34 cellular contexts compared by ENCODE assay signal in the genomic region with DNA sequence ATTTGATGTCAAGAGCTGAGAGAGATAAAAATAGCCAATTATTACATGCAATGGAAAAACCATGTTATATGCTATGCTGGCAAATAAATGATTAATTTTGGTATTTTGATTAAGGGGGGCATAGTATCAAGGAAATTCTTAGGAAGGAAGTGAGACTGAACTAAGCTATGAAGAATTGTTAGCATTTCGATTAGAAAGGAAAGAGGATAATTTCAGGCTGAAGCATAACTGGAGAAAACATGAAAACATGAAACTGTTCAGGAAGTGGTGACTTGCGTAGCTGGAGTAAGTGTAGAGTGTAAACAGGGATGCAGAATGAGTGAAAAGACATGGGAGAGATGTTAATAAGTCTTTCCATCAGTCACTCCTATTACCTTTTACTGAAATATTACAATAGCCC. TPM values are rescaled to one million over a fixed set of nuclear protein-coding genes. Genes with fewer than 3 reads are reported as not detected.
"Had no signal": no experiment of that assay in that cellular context is flagged by ENCODE, and none has a peak within 500 bp of the region (broad histone marks: within the 10 kb centered on the region; RNA-seq: fewer than 3 reads in every experiment).

No MANE protein-coding gene starts in this region.

- H3K4me1 Mint-ChIP-seq: memory B cell, naive B cell had no signal

- H3K4me3 ChIP-seq: colonic mucosa, dorsolateral prefrontal cortex, esophagus squamous epithelium, gastroesophageal sphincter, heart right ventricle, left lung, lower lobe of right lung had no signal

- H3K36me3 Mint-ChIP-seq: naive B cell had no signal

- H3K27ac ChIP-seq: colonic mucosa, dorsolateral prefrontal cortex, epithelial cell of prostate, esophagus squamous epithelium, foreskin keratinocyte, gastroesophageal sphincter, heart right ventricle, left lung, lower lobe of right lung had no signal

- H3K9me3 ChIP-seq: colonic mucosa, esophagus squamous epithelium, gastroesophageal sphincter, heart right ventricle, left lung, lower lobe of right lung had no signal

- FAIRE-seq: frontal cortex, islet of Langerhans, keratinocyte had no signal

- H3K36me3 ChIP-seq: colonic mucosa, esophagus squamous epithelium, gastroesophageal sphincter, lower lobe of right lung had no signal

- H3K4me3 Mint-ChIP-seq: dendritic cell treated with granulocyte-macrophage colony-stimulating factor and Interleukin-4, amounts not matched to agents 40 ng/mL and 50 ng/mL, for 4 days; memory B cell; naive B cell had no signal

- H3K27me3 Mint-ChIP-seq: dendritic cell treated with granulocyte-macrophage colony-stimulating factor and Interleukin-4, amounts not matched to agents 40 ng/mL and 50 ng/mL, for 4 days; memory B cell; naive B cell had no signal

- H3K9me3 Mint-ChIP-seq: dendritic cell treated with granulocyte-macrophage colony-stimulating factor and Interleukin-4, amounts not matched to agents 40 ng/mL and 50 ng/mL, for 4 days; memory B cell; naive B cell had no signal

- H3K27me3 ChIP-seq: colonic mucosa, dorsolateral prefrontal cortex, esophagus squamous epithelium, foreskin keratinocyte, gastroesophageal sphincter, heart right ventricle, left lung had no signal

- ATAC-seq: esophagus mucosa, foreskin keratinocyte, gastroesophageal sphincter, heart right ventricle, left cardiac atrium, left lung, left ventricle myocardium superior, lower lobe of right lung had no signal

- H3K27ac Mint-ChIP-seq: dendritic cell treated with granulocyte-macrophage colony-stimulating factor and Interleukin-4, amounts not matched to agents 40 ng/mL and 50 ng/mL, for 4 days; memory B cell; naive B cell had no signal

- H3K4me1 ChIP-seq: colonic mucosa, esophagus squamous epithelium, foreskin keratinocyte, gastroesophageal sphincter, heart right ventricle, left lung, lower lobe of right lung had no signal

- DNase-seq: cerebellar nuclear complex; colonic mucosa; cortex of kidney; dorsolateral prefrontal cortex; effector CD4-positive, alpha-beta T cell; effector memory CD4-positive, alpha-beta T cell; erythroblast; esophagus squamous epithelium; foreskin keratinocyte; glutamatergic neuron; head of caudate nucleus; heart right ventricle; hippocampal formation; left cardiac atrium; left lung; left ventricle myocardium superior; lower lobe of right lung; mammary epithelial cell; mesendoderm; midbrain; naive B cell had no signal

RNA-seq across cellular contexts. Expression of a gene that starts 6.4 kb away (rescaled TPM):
- total RNA-seq: colonic mucosa, esophagus mucosa, esophagus squamous epithelium, fibroblast of villous mesenchyme, foreskin keratinocyte, gastroesophageal sphincter, heart right ventricle, kidney epithelial cell, left cardiac atrium, left lung, left ventricle myocardium superior, lower leg skin, lower lobe of right lung, mammary epithelial cell, mononuclear cell, myocyte had no signal
- polyA plus RNA-seq: foreskin keratinocyte, heart right ventricle, keratinocyte, mammary epithelial cell had no signal
